In the genomic region with DNA sequence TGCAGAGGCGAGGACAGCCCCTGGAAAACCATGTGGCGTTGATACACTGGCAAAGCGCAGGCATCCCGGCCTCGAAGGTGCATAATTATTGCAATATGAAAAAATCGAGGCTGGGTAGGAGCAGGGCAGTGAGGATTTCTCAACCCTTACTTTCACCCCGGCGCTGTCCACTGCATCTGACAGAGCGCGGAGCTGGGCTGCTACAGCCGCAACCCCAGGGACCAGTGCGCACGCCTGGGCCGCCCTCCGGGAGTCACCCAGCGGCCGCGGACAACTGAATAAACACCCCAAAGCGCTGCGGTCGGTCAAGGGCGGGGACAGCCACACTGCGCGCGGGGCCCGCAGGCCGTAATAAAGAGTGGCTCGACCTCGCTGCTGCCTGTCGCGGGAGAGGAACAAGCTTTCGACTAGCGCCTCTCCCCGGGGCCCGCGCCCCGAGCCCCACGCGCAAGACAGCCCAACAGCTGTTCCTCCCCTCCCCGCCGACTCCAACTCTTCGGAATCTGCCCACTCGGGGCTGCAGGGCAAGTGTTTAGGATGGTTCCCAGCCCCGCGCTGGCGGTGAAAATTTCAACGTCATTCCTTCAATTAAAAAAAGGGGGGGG, we compare ENCODE assay signal across 10 cellular contexts. TPM values are rescaled to one million over a fixed set of nuclear protein-coding genes. Genes with fewer than 3 reads are reported as not detected.
DNase-seq lines count a peak whose midpoint lies in the region; ATAC-seq and TF ChIP-seq lines count a peak whose summit lies in the region.
"Had no signal": no experiment of that assay in that cellular context is flagged by ENCODE, and none has a peak within 500 bp of the region (broad histone marks: within the 10 kb centered on the region; RNA-seq: fewer than 3 reads in every experiment).

No MANE protein-coding gene starts in this region.

- no peaks in the 10 kb centered on the region for H3K9me3 Mint-ChIP-seq in endothelial cell (ENCODE audit: unreplicated experiment)
- H3K9me3 Mint-ChIP-seq in nephron: no peaks in the 10 kb centered on the region

- in situ Hi-C loops in GM13977 (cut with MboI; ENCODE audit: low pct_unique_long_range_greater_than_20kb, low sequenced_read_pairs, unreplicated experiment): loop anchor here (25.0 kb wide), 1 partner anchor 627 kb away; a partner anchor contains a TSS

- DNase-seq in AG20443 (ENCODE audit: low spot score) (peak; percentile 55), endothelial cell (ENCODE audit: low spot score) (peak; percentile 27), PC-3 (no peak), mucosa of descending colon (no peak), CD1c-positive myeloid dendritic cell (ENCODE audit: extremely low spot score) (no peak), GM13977 (ENCODE audit: low spot score) (no peak)
- DNase-seq: GF-D8, SHP77 had no signal

- no peak overlapping the region for H3K9ac ChIP-seq in PC-3 (ENCODE audit: low read length)

- H3K27me3 ChIP-seq in PC-3 (ENCODE audit: low read length): no peaks in the 10 kb centered on the region

- CTCF ChIA-PET in HEK293 (lab: Yijun Ruan, JAX) (interaction anchor here (1.7 kb wide), 1 partner anchor 53 kb away, joined by 6 read pairs; no protein-coding TSS in a partner anchor), PC-3 (lab: Charles Lee) (no interaction called here)

- H3F3A ChIP-seq in PC-3 (ENCODE audit: low read length, unreplicated experiment): no peaks in the 10 kb centered on the region

- POLR2A ChIA-PET in HEK293 (lab: Yijun Ruan, JAX) (no interaction called here), PC-3 (lab: Charles Lee; ENCODE audit: unreplicated experiment) (no interaction called here)

- intact Hi-C loops in PC-3 (cut with micrococcal nuclease) (no loop called here), mucosa of descending colon (cut with DNase I, micrococcal nuclease) (no loop called here)

- BruUV-seq in PC-3 (replicated peaks; lab: Mats Ljungman, UMichigan): no TSS peak

- H3K36me3 Mint-ChIP-seq in endothelial cell (ENCODE audit: low read depth, unreplicated experiment) (no peaks in the 10 kb centered on the region), nephron (ENCODE audit: low read depth) (peaks cover 34% of the 10 kb centered on the region)

- H3K9me3 ChIP-seq in HEK293 (ENCODE audit: control insufficient read depth, insufficient read depth, low read depth, low read length) (no peaks in the 10 kb centered on the region), PC-3 (ENCODE audit: low read length) (no peaks in the 10 kb centered on the region), mucosa of descending colon (no peaks in the 10 kb centered on the region)

- H3K4me3 Mint-ChIP-seq in endothelial cell (ENCODE audit: unreplicated experiment) (no peak overlapping the region), nephron (peak overlapping the region; percentile 95 to 99 (median 99))

- H3K4me1 Mint-ChIP-seq in endothelial cell (ENCODE audit: unreplicated experiment) (peaks cover 11% of the 10 kb centered on the region), nephron (peaks cover 60% of the 10 kb centered on the region)

- H3K4me1 ChIP-seq in HEK293 (ENCODE audit: control insufficient read depth, insufficient read depth, low read length) (no peaks in the 10 kb centered on the region), PC-3 (ENCODE audit: insufficient read depth, low read length) (peaks cover 11% of the 10 kb centered on the region; the same call in 1 of the 2 replicates), mucosa of descending colon (ENCODE audit: low read depth) (peaks cover 12% of the 10 kb centered on the region)

- H2AFZ ChIP-seq in PC-3 (ENCODE audit: low read length): no peak overlapping the region

- no peaks in the 10 kb centered on the region for H4K20me1 ChIP-seq in PC-3 (ENCODE audit: low read length)

- no peaks in the 10 kb centered on the region for H3K9me2 ChIP-seq in PC-3 (replicated peaks; ENCODE audit: low read length)

- no peak overlapping the region for H3K4me2 ChIP-seq in PC-3 (ENCODE audit: low read length)

- H3K27me3 Mint-ChIP-seq in endothelial cell (ENCODE audit: unreplicated experiment): peaks cover 37% of the 10 kb centered on the region
- H3K27me3 Mint-ChIP-seq in nephron (ENCODE audit: low read depth): peaks cover 80% of the 10 kb centered on the region

- TF ChIP-seq CTCF in HEK293 (tag by site-specific recombination; IDR thresholded peaks at IDR 0.05) (no peak), endothelial cell (IDR thresholded peaks at IDR 0.05; ENCODE audit: unreplicated experiment) (no peak), nephron (IDR thresholded peaks at IDR 0.05; ENCODE audit: unreplicated experiment in 3 of 3) (no peak), PC-3 (conservative IDR thresholded peaks at IDR 0.05; ENCODE audit: low read depth, low read length) (no peak), mucosa of descending colon (IDR thresholded peaks at IDR 0.05) (no peak), GM13977 (IDR thresholded peaks at IDR 0.05; ENCODE audit: extremely low read depth, insufficient read depth, missing control alignments) (no peak)

- H3K27ac Mint-ChIP-seq in endothelial cell (ENCODE audit: unreplicated experiment) (no peak overlapping the region), nephron (peak overlapping the region; percentile 98 to 100 (median 100))

- H3K79me2 ChIP-seq in PC-3 (ENCODE audit: low read length): peaks cover 6% of the 10 kb centered on the region

- H3K36me3 ChIP-seq in HEK293 (ENCODE audit: control insufficient read depth in 2 of 2, insufficient read depth in 1 of 2, low read length in 2 of 2) (no peaks in the 10 kb centered on the region), PC-3 (ENCODE audit: low read depth, low read length) (no peaks in the 10 kb centered on the region), mucosa of descending colon (ENCODE audit: low read depth) (no peaks in the 10 kb centered on the region)

- no peak overlapping the region for H3K27ac ChIP-seq in HEK293 (ENCODE audit: extremely low read depth, low read depth, low read length)
- H3K27ac ChIP-seq in PC-3 (ENCODE audit: low read length): no peak overlapping the region

- peak overlapping the region; percentile 5 for H3K4me3 ChIP-seq in HEK293 (ENCODE audit: low read depth, low read length)
- H3K4me3 ChIP-seq in PC-3 (ENCODE audit: low read length): no peak overlapping the region
- H3K4me3 ChIP-seq in mucosa of descending colon: no peak overlapping the region

- ATAC-seq in PC-3 (no peak), mucosa of descending colon (no peak)

TF ChIP-seq in HEK293, 187 proteins besides CTCF, POLR2A, EP300 and RAD21:
- TF ChIP-seq ZNF549 (tag by site-specific recombination; IDR thresholded peaks at IDR 0.05) (no peak), ZFP41 (tag by site-specific recombination; IDR thresholded peaks at IDR 0.05; ENCODE audit: borderline replicate concordance) (no peak), ZBTB8A (tag by site-specific recombination; IDR thresholded peaks at IDR 0.05) (no peak)

RNA-seq across cellular contexts. Expression of a gene that starts 3.6 kb away (rescaled TPM):
- not detected for total RNA-seq in endothelial cell (ENCODE audit: unreplicated experiment)
- total RNA-seq in PC-3 (2014; rRNA removed): 8.5 and 9.1 TPM in 2 replicates
- total RNA-seq in mucosa of descending colon: under 1 TPM in 2 of 3 donors, not detected in 1; 0.09 to 0.57 TPM

Comparison
In these comparisons a context has a peak if more than half of its experiments do, and no peak if none do; other contexts are left out.
1. DNase-seq: peak in AG20443 (single experiment) and endothelial cell (single experiment); none in PC-3 (single experiment), mucosa of descending colon (0 of 3), CD1c-positive myeloid dendritic cell (single experiment) and GM13977 (single experiment).